8 cellular contexts compared by ENCODE assay signal in the genomic region with DNA sequence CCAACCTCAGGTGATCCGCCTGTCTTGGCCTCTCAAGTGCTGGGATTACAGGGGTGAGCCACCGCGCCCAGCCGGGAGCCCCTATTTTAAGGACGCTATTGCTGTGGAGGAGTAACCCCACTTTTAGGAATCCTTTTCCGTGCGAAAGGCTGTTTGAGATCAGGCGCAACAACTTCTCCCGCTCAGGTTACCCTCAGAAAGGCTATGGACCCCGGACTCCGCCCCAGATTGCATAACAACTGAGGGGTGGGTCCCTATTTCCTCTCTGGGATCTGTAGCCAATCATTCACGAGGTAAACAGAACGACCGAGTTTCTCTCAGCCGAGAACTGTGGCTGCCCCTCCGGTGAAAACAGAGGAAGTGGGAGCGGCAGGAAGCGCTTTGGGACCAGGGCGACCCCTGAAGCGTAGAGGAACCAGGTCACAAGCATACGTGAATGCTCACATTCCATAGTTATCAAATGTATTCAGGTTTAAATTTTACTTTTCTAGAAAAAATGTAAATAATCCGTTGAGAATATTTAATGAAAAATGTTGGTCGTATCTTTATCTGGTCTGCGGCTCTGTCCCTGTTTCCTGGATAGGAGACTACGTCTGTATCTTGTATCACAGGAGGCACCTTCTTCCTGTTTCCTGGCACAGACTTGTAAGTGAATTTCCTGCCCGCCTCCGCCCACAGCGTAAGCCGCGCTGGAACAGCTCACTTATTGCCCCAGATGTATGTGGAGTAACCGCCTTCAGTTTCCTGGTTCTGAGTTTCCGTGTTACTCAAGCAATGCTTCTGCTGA. TPM values are rescaled to one million over a fixed set of nuclear protein-coding genes. Genes with fewer than 3 reads are reported as not detected.
DNase-seq lines count a peak whose midpoint lies in the region; ATAC-seq and TF ChIP-seq lines count a peak whose summit lies in the region.

No MANE protein-coding gene starts in this region.

- H3K4me1 Mint-ChIP-seq in T-helper 17 cell (peaks cover 21% of the 10 kb centered on the region), type B pancreatic cell (ENCODE audit: unreplicated experiment) (no peaks in the 10 kb centered on the region)

- H3K36me3 ChIP-seq in left ventricle myocardium inferior: no peaks in the 10 kb centered on the region

- H3K4me1 ChIP-seq in left ventricle myocardium inferior: peaks cover 21% of the 10 kb centered on the region

- H3K4me3 Mint-ChIP-seq in T-helper 17 cell (peak overlapping the region; percentile 85), type B pancreatic cell (peak overlapping the region; percentile 95)

- H3K4me3 ChIP-seq in left ventricle myocardium inferior: peak overlapping the region; percentile 62

- DNase-seq in Daoy (ENCODE audit: low read depth) (peak; percentile 95), Kasumi-1 (lab: John Stamatoyannopoulos, UW) (peak; percentile 100), T-helper 17 cell (peak; percentile 75 to 87 (median 77)), left ventricle myocardium inferior (peak; percentile 89), posterior cingulate gyrus (peak; percentile 24 to 94 (median 52)), type B pancreatic cell (ENCODE audit: extremely low spot score, unreplicated experiment) (peak; percentile 77)

- H3K27ac ChIP-seq in angular gyrus (ENCODE audit: low read depth, low read length): peak overlapping the region; percentile 74
- peak overlapping the region; percentile 94 for H3K27ac ChIP-seq in left ventricle myocardium inferior (replicated peaks)

- ATAC-seq in GM21786 (IDR thresholded peaks at IDR 0.05; ENCODE audit: unreplicated experiment): peak; percentile 79
- ATAC-seq in T-helper 17 cell: peak; percentile 89

- H3K27me3 ChIP-seq in left ventricle myocardium inferior (ENCODE audit: low read depth): no peaks in the 10 kb centered on the region

- no peaks in the 10 kb centered on the region for H3K9me3 Mint-ChIP-seq in type B pancreatic cell

- no peaks in the 10 kb centered on the region for H3K9me3 ChIP-seq in T-helper 17 cell (ENCODE audit: control insufficient read depth, low read length, poor library complexity, severe bottlenecking)
- H3K9me3 ChIP-seq in left ventricle myocardium inferior (replicated peaks): peaks cover 11% of the 10 kb centered on the region

- intact Hi-C loops in left ventricle myocardium inferior (cut with micrococcal nuclease): no loop called here
- intact Hi-C loops in posterior cingulate gyrus (cut with DNase I): no loop called here

- H3K27ac Mint-ChIP-seq in T-helper 17 cell: peak overlapping the region; percentile 98
- H3K27ac Mint-ChIP-seq in type B pancreatic cell: peak overlapping the region; percentile 99

- H3K36me3 Mint-ChIP-seq in T-helper 17 cell (ENCODE audit: low read depth): no peaks in the 10 kb centered on the region
- H3K36me3 Mint-ChIP-seq in type B pancreatic cell: no peaks in the 10 kb centered on the region

- H3K27me3 Mint-ChIP-seq in T-helper 17 cell (no peaks in the 10 kb centered on the region), type B pancreatic cell (peaks cover 25% of the 10 kb centered on the region)

- TF ChIP-seq CTCF in left ventricle myocardium inferior (IDR thresholded peaks at IDR 0.05; ENCODE audit: borderline replicate concordance) (peak; percentile 7), type B pancreatic cell (conservative IDR thresholded peaks at IDR 0.05) (no peak)

RNA-seq across cellular contexts. Expression of gene HLA-E, which starts 26.9 kb away (rescaled TPM):
- 109 and 110 TPM in 2 replicates for total RNA-seq in Daoy (2014; rRNA removed; shearing (Covaris generic))
- total RNA-seq in T-helper 17 cell: 1,000 to 10,000 TPM; 1,324 to 1,494 TPM
- 142 TPM for total RNA-seq in left ventricle myocardium inferior
- 50.8 and 109 TPM in 2 replicates for total RNA-seq in type B pancreatic cell (ENCODE audit: low replicate concordance)

RNA-seq across cellular contexts. Expression of gene GNL1, which starts 40.1 kb away (rescaled TPM):
- 36.8 and 57.4 TPM in 2 replicates for total RNA-seq in Daoy (2014; rRNA removed; shearing (Covaris generic))
- 100 to 1,000 TPM; 178 to 211 TPM for total RNA-seq in T-helper 17 cell
- total RNA-seq in left ventricle myocardium inferior: 18.3 TPM
- 59.3 and 67.1 TPM in 2 replicates for total RNA-seq in type B pancreatic cell (ENCODE audit: low replicate concordance)

RNA-seq across cellular contexts. Expression of gene PRR3, which starts 40.9 kb away (rescaled TPM):
- total RNA-seq in Daoy (2014; rRNA removed; shearing (Covaris generic)): 13.4 and 18.3 TPM in 2 replicates
- 10 to 100 TPM; 11.2 to 13.9 TPM for total RNA-seq in T-helper 17 cell
- 2.0 TPM for total RNA-seq in left ventricle myocardium inferior
- 10.7 and 32.5 TPM in 2 replicates for total RNA-seq in type B pancreatic cell (ENCODE audit: low replicate concordance)

RNA-seq across cellular contexts. Expression of gene ABCF1, which starts 55.1 kb away (rescaled TPM):
- total RNA-seq in Daoy (2014; rRNA removed; shearing (Covaris generic)): 85.7 and 96.1 TPM in 2 replicates
- total RNA-seq in T-helper 17 cell: 100 to 1,000 TPM in 1 of 2 donors, 10 to 100 TPM in 1; 97.4 to 106 TPM
- total RNA-seq in left ventricle myocardium inferior: 38.8 TPM
- 64.2 and 69.2 TPM in 2 replicates for total RNA-seq in type B pancreatic cell (ENCODE audit: low replicate concordance)

Comparison
In these comparisons a context has a peak if more than half of its experiments do, and no peak if none do; other contexts are left out.
1. Peak in every context shown above with its lines: DNase-seq, ATAC-seq, H3K4me3 ChIP-seq and H3K27ac ChIP-seq.